ENCODE assay signal across 20 cellular contexts in the genomic region with DNA sequence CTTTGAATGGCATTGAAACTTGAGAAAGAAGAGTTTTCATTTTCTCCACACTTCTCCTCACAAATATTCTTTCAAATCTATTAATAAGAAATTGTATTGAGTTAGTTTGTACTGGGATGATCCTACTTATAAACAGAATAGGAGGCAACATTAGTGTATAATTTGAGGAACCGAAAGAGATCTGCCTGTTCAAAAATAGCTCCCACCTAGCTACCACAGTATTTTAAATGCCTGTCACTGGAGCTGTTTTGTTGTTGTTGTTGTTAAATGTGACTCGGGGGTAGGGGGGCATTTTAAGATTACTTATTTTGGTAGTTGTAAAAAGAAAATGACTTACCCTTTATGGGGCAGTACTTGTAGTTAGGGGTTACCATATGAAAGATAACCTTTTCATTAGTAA. TPM values are rescaled to one million over a fixed set of nuclear protein-coding genes. Genes with fewer than 3 reads are reported as not detected.
DNase-seq lines count a peak whose midpoint lies in the region; ATAC-seq and TF ChIP-seq lines count a peak whose summit lies in the region.
"Had no signal": no experiment of that assay in that cellular context is flagged by ENCODE, and none has a peak within 500 bp of the region (broad histone marks: within the 10 kb centered on the region; RNA-seq: fewer than 3 reads in every experiment).

No MANE protein-coding gene starts in this region.

- H3K27me3 Mint-ChIP-seq in activated naive CD8-positive, alpha-beta T cell treated with anti-CD3 and anti-CD28 coated beads for 36 hours = peaks cover 3% of the 10 kb centered on the region
- H3K27me3 Mint-ChIP-seq: dendritic cell treated with granulocyte-macrophage colony-stimulating factor and Interleukin-4, amounts not matched to agents 40 ng/mL and 50 ng/mL, for 4 days had no signal

- DNase-seq in amniotic stem cell (lab: John Stamatoyannopoulos, UW) (no peak), UCSD-AML1 (lab: John Stamatoyannopoulos, UW; ENCODE audit: unreplicated experiment) (no peak), NCI-H446 treated with DMSO at 0.1 percent for 48 hours (lab: John Stamatoyannopoulos, UW) (no peak)
- no peak for DNase-seq in activated naive CD8-positive, alpha-beta T cell treated with anti-CD3 and anti-CD28 coated beads for 36 hours
- DNase-seq: activated CD4-positive, alpha-beta T cell treated with anti-CD3 and anti-CD28 coated beads, Interleukin-2, amount 50 U/mL, for 48 hours; left ventricle myocardium superior; natural killer cell; NCI-H1694; NCI-H524 treated with DMSO at 0.1 percent for 48 hours; right lobe of liver; stimulated activated naive CD8-positive, alpha-beta T cell treated with anti-CD3 and anti-CD28 coated beads, Interleukin-15, Interleukin-2, amounts not matched to agents 100 U/mL and 50 U/mL, for 24 hours had no signal

- no peaks in the 10 kb centered on the region for H3K36me3 Mint-ChIP-seq in activated naive CD8-positive, alpha-beta T cell treated with anti-CD3 and anti-CD28 coated beads for 36 hours
- H3K36me3 Mint-ChIP-seq: natural killer cell had no signal

- H3K4me3 Mint-ChIP-seq in activated naive CD8-positive, alpha-beta T cell treated with anti-CD3 and anti-CD28 coated beads for 36 hours = no peak overlapping the region
- H3K4me3 Mint-ChIP-seq: dendritic cell treated with granulocyte-macrophage colony-stimulating factor and Interleukin-4, amounts not matched to agents 40 ng/mL and 50 ng/mL, for 4 days; natural killer cell; T-helper 2 cell treated with Interferon-gamma antibody and Interleukin-4, amounts not matched to agents 5 μg/mL and 100 μg/mL, for 36 hours had no signal

- no peaks in the 10 kb centered on the region for H3K9me3 Mint-ChIP-seq in activated naive CD8-positive, alpha-beta T cell treated with anti-CD3 and anti-CD28 coated beads for 36 hours
- H3K9me3 Mint-ChIP-seq: activated T-helper 2 cell treated with anti-CD3 and anti-CD28 coated beads, Interferon-gamma antibody, Interleukin-2, Interleukin-4, amounts not matched to agents 10 μg/mL and 5 μg/mL and 100 μg/mL, durations not matched to agents 14 hours and 24 hours and 36 hours; dendritic cell treated with granulocyte-macrophage colony-stimulating factor and Interleukin-4, amounts not matched to agents 40 ng/mL and 50 ng/mL, for 4 days; T-helper 2 cell treated with Interferon-gamma antibody and Interleukin-4, amounts not matched to agents 5 μg/mL and 100 μg/mL, for 36 hours had no signal

- ATAC-seq in GM18505 (IDR thresholded peaks at IDR 0.05; ENCODE audit: unreplicated experiment) (peak; percentile 81), GM19467 (IDR thresholded peaks at IDR 0.05; ENCODE audit: unreplicated experiment) (peak; percentile 62), HG02852 (IDR thresholded peaks at IDR 0.05; ENCODE audit: unreplicated experiment) (peak; percentile 77), HG03521 (IDR thresholded peaks at IDR 0.05; ENCODE audit: unreplicated experiment) (peak; percentile 89)
- ATAC-seq: K562; left ventricle myocardium superior; natural killer cell; right lobe of liver; stimulated activated naive CD8-positive, alpha-beta T cell treated with anti-CD3 and anti-CD28 coated beads, Interleukin-15, Interleukin-2, amounts not matched to agents 100 U/mL and 50 U/mL, for 24 hours had no signal

- H3K4me1 Mint-ChIP-seq in activated naive CD8-positive, alpha-beta T cell treated with anti-CD3 and anti-CD28 coated beads for 36 hours = no peaks in the 10 kb centered on the region
- H3K4me1 Mint-ChIP-seq: natural killer cell had no signal

- no peak overlapping the region for H3K27ac Mint-ChIP-seq in activated naive CD8-positive, alpha-beta T cell treated with anti-CD3 and anti-CD28 coated beads for 36 hours
- H3K27ac Mint-ChIP-seq: activated T-helper 2 cell treated with anti-CD3 and anti-CD28 coated beads, Interferon-gamma antibody, Interleukin-2, Interleukin-4, amounts not matched to agents 10 μg/mL and 5 μg/mL and 100 μg/mL, durations not matched to agents 14 hours and 24 hours and 36 hours; dendritic cell treated with granulocyte-macrophage colony-stimulating factor and Interleukin-4, amounts not matched to agents 40 ng/mL and 50 ng/mL, for 4 days; natural killer cell; T-helper 2 cell treated with Interferon-gamma antibody and Interleukin-4, amounts not matched to agents 5 μg/mL and 100 μg/mL, for 36 hours had no signal

- TF ChIP-seq POLR2A in GM18505 (IDR thresholded peaks at IDR 0.05; ENCODE audit: borderline replicate concordance, extremely low read depth, insufficient read depth, insufficient read length) = no peak

RNA-seq across cellular contexts. Expression of a gene that starts 20.1 kb away (rescaled TPM):
- total RNA-seq in activated naive CD8-positive, alpha-beta T cell treated with anti-CD3 and anti-CD28 coated beads for 36 hours = not detected
- total RNA-seq: activated T-helper 2 cell treated with anti-CD3 and anti-CD28 coated beads, Interferon-gamma antibody, Interleukin-2, Interleukin-4, amounts not matched to agents 10 μg/mL and 5 μg/mL and 100 μg/mL, durations not matched to agents 14 hours and 24 hours and 36 hours; K562; natural killer cell; vagina had no signal
